Comparison of ENCODE assay signal across 15 cellular contexts in genomic region chr11:90088731-90089130, GRCh38. TPM values are rescaled to one million over a fixed set of nuclear protein-coding genes. Genes with fewer than 3 reads are reported as not detected.
"Had no signal": no experiment of that assay in that cellular context is flagged by ENCODE, and none has a peak within 500 bp of the region (broad histone marks: within the 10 kb centered on the region; RNA-seq: fewer than 3 reads in every experiment).

No MANE protein-coding gene starts in this region.

RNA-seq across cellular contexts. Expression of gene UBTFL1, which starts 3.0 kb away (rescaled TPM):
- total RNA-seq: stomach, subcutaneous adipose tissue, suprapubic skin, temporal lobe, thoracic aorta, thyroid gland, tibial nerve, transverse colon, upper lobe of left lung, upper lobe of right lung, ureter, urinary bladder, uterus, vagina had no signal
- polyA plus RNA-seq: stomach, thymus, urinary bladder had no signal

RNA-seq across cellular contexts. Expression of gene TRIM49C, which starts 57.8 kb away (rescaled TPM):
- total RNA-seq: stomach, subcutaneous adipose tissue, suprapubic skin, temporal lobe, thoracic aorta, thyroid gland, tibial nerve, transverse colon, upper lobe of left lung, upper lobe of right lung, ureter, urinary bladder, uterus, vagina had no signal
- polyA plus RNA-seq: stomach, urinary bladder had no signal
